27 cellular contexts compared by ENCODE assay signal in the genomic region with DNA sequence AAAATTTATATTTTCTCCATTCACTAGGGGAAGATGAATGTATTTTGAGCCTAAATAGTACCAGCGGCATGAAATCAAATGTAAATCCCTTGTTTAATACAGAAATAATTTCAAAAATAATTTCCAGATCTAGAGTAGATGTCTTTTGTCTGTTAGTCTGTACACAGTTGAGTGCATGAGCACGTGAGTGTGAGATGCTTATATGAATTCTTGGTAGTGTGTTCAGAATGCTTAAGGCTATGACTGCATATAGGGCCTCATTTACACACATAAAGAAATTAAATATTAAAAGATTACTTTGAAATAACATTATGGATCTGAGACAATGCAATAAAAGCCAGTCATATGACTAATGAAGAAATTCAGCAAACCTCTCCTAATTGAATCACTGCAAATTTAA. TPM values are rescaled to one million over a fixed set of nuclear protein-coding genes. Genes with fewer than 3 reads are reported as not detected.
"Had no signal": no experiment of that assay in that cellular context is flagged by ENCODE, and none has a peak within 500 bp of the region (broad histone marks: within the 10 kb centered on the region; RNA-seq: fewer than 3 reads in every experiment).

No MANE protein-coding gene starts in this region.

- H3K27ac ChIP-seq: adrenal gland, breast epithelium, coronary artery, esophagus squamous epithelium, gastrocnemius medialis, stomach, thoracic aorta, vagina had no signal

- ATAC-seq: activated T-cell treated with anti-CD3 and anti-CD28 coated beads, Interleukin-2, amount 50 U/mL, for 4 hours; gastrocnemius medialis; mucosa of descending colon; sciatic nerve; stimulated activated memory B cell treated with anti-CD40 and anti-IgM and Interleukin-4, amounts not matched to agents 10 μg/mL and 1 μg/mL and 100 μg/mL, for 72 hours had no signal

- DNase-seq: activated CD4-positive, alpha-beta T cell treated with anti-CD3 and anti-CD28 coated beads for 1 hour; activated CD8-positive, alpha-beta memory T cell treated with anti-CD3 and anti-CD28 coated beads for 24 hours; activated CD8-positive, alpha-beta memory T cell treated with anti-CD3 and anti-CD28 coated beads, Interleukin-2, amount 50 U/mL, for 4 hours; activated naive CD4-positive, alpha-beta T cell; activated T-cell treated with anti-CD3 and anti-CD28 coated beads, Interleukin-2, amount 50 U/mL, for 4 hours; adrenal gland; endodermal cell; esophagus squamous epithelium; gastrocnemius medialis; head of caudate nucleus; hypothalamus; mesenchymal stem cell; mucosa of descending colon; nephron progenitor cell; occipital lobe; posterior cingulate gyrus; small intestine; stomach had no signal

- H3K36me3 ChIP-seq: adrenal gland, breast epithelium, esophagus squamous epithelium, gastrocnemius medialis, stomach, thoracic aorta, vagina had no signal

- H3K4me3 ChIP-seq: adrenal gland, breast epithelium, coronary artery, esophagus squamous epithelium, gastrocnemius medialis, mucosa of descending colon, stomach, thoracic aorta, vagina had no signal

- H3K9me3 ChIP-seq: adrenal gland, breast epithelium, esophagus squamous epithelium, gastrocnemius medialis, mucosa of descending colon, stomach, thoracic aorta, vagina had no signal

RNA-seq across cellular contexts. Expression of gene AMER2, which starts 4.7 kb away (rescaled TPM):
- total RNA-seq: activated T-cell treated with anti-CD3 and anti-CD28 coated beads, Interleukin-2, amount 50 U/mL, for 4 hours; activated T-helper 2 cell treated with anti-CD3 and anti-CD28 coated beads, Interferon-gamma antibody, Interleukin-2, Interleukin-4, amounts not matched to agents 10 μg/mL and 5 μg/mL and 100 μg/mL, durations not matched to agents 14 hours and 24 hours and 36 hours; esophagus squamous epithelium; liver; renal cortical epithelial cell; thoracic aorta; vagina had no signal
